13 cellular contexts compared by ENCODE assay signal in the genomic region with DNA sequence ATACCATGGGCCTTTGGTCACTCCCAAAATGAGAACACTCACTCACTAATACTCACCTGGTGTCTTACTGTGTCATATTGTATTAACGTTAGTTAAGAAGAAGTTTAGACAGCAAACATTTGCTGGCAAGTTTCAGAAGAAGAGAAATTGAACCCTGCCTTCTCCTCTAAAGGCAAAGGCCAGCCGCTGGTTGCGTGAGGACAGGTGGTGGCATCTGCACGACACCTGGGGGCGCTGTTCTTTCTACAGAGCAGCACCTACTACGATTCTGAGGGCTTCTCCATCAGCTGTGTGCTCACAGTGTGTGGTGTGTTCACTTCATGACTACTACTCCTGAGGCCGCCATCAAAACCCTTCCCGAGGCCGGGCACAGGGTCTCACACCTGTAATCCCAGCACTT. TPM values are rescaled to one million over a fixed set of nuclear protein-coding genes. Genes with fewer than 3 reads are reported as not detected.
DNase-seq lines count a peak whose midpoint lies in the region; ATAC-seq and TF ChIP-seq lines count a peak whose summit lies in the region.
"Had no signal": no experiment of that assay in that cellular context is flagged by ENCODE, and none has a peak within 500 bp of the region (broad histone marks: within the 10 kb centered on the region; RNA-seq: fewer than 3 reads in every experiment).

No MANE protein-coding gene starts in this region.

- H3K27me3 Mint-ChIP-seq in activated CD8-positive, alpha-beta T cell treated with anti-CD3 and anti-CD28 coated beads, Interleukin-2, amount 10 ng/mL, durations not matched to agents 7 days and 5 days (ENCODE audit: low read depth): no peaks in the 10 kb centered on the region
- H3K27me3 Mint-ChIP-seq in nephron progenitor cell (ENCODE audit: low read depth, poor library complexity): peaks cover 4% of the 10 kb centered on the region
- H3K27me3 Mint-ChIP-seq: B cell had no signal

- peak; percentile 40 for DNase-seq in NCI-H82 (lab: John Stamatoyannopoulos, UW)
- DNase-seq in NCI-H82 treated with DMSO at 0.1 percent for 48 hours (lab: John Stamatoyannopoulos, UW; ENCODE audit: unreplicated experiment): no peak
- no peak for DNase-seq in HFF-Myc (ENCODE audit: extremely low read depth, low read depth)
- DNase-seq in activated CD8-positive, alpha-beta T cell treated with anti-CD3 and anti-CD28 coated beads, Interleukin-2, amount 10 ng/mL, durations not matched to agents 7 days and 5 days: peak; percentile 30
- DNase-seq in nephron progenitor cell: peak; percentile 22
- DNase-seq in central memory CD4-positive, alpha-beta T cell: no peak
- no peak for DNase-seq in activated CD8-positive, alpha-beta memory T cell treated with anti-CD3 and anti-CD28 coated beads, Interleukin-2, amount 50 U/mL, for 48 hours
- DNase-seq: NCI-H2029 treated with DMSO at 0.1 percent for 48 hours had no signal

- TF ChIP-seq POLR2A in GM18505 (IDR thresholded peaks at IDR 0.05; ENCODE audit: borderline replicate concordance, extremely low read depth, insufficient read depth, insufficient read length): no peak

- CTCF ChIA-PET in activated CD8-positive, alpha-beta T cell treated with anti-CD3 and anti-CD28 coated beads, Interleukin-2, amount 10 ng/mL, durations not matched to agents 7 days and 5 days (lab: Charles Lee): no interaction called here

- H3K4me1 Mint-ChIP-seq in activated CD8-positive, alpha-beta T cell treated with anti-CD3 and anti-CD28 coated beads, Interleukin-2, amount 10 ng/mL, durations not matched to agents 7 days and 5 days (ENCODE audit: low read depth): peaks cover 2% of the 10 kb centered on the region
- H3K4me1 Mint-ChIP-seq in nephron progenitor cell: no peaks in the 10 kb centered on the region
- H3K4me1 Mint-ChIP-seq: B cell had no signal

- H3K4me3 Mint-ChIP-seq in activated CD8-positive, alpha-beta T cell treated with anti-CD3 and anti-CD28 coated beads, Interleukin-2, amount 10 ng/mL, durations not matched to agents 7 days and 5 days: no peak overlapping the region
- H3K4me3 Mint-ChIP-seq in nephron progenitor cell: no peak overlapping the region
- H3K4me3 Mint-ChIP-seq: B cell, nephron had no signal

- POLR2A ChIA-PET in activated CD8-positive, alpha-beta T cell treated with anti-CD3 and anti-CD28 coated beads, Interleukin-2, amount 10 ng/mL, durations not matched to agents 7 days and 5 days (lab: Charles Lee): no interaction called here

- no peak overlapping the region for H3K4me3 ChIP-seq in HFF-Myc (replicated peaks; ENCODE audit: low read depth, low read length)
- H3K4me3 ChIP-seq: gastroesophageal sphincter had no signal

- H3K36me3 Mint-ChIP-seq in activated CD8-positive, alpha-beta T cell treated with anti-CD3 and anti-CD28 coated beads, Interleukin-2, amount 10 ng/mL, durations not matched to agents 7 days and 5 days (ENCODE audit: low read depth): no peaks in the 10 kb centered on the region
- H3K36me3 Mint-ChIP-seq in nephron progenitor cell (ENCODE audit: low read depth): no peaks in the 10 kb centered on the region

- H3K27ac Mint-ChIP-seq in activated CD8-positive, alpha-beta T cell treated with anti-CD3 and anti-CD28 coated beads, Interleukin-2, amount 10 ng/mL, durations not matched to agents 7 days and 5 days: no peak overlapping the region
- no peak overlapping the region for H3K27ac Mint-ChIP-seq in nephron progenitor cell
- H3K27ac Mint-ChIP-seq: B cell, nephron had no signal

- no peaks in the 10 kb centered on the region for H3K9me3 Mint-ChIP-seq in activated CD8-positive, alpha-beta T cell treated with anti-CD3 and anti-CD28 coated beads, Interleukin-2, amount 10 ng/mL, durations not matched to agents 7 days and 5 days (ENCODE audit: insufficient read depth)
- no peaks in the 10 kb centered on the region for H3K9me3 Mint-ChIP-seq in nephron progenitor cell
- H3K9me3 Mint-ChIP-seq: nephron had no signal

- TF ChIP-seq CTCF in HFF-Myc (IDR thresholded peaks at IDR 0.05; ENCODE audit: low read depth, low read length, missing control alignments) (peak; percentile 37), nephron progenitor cell (IDR thresholded peaks at IDR 0.05) (peak; percentile 15)

- no peak for ATAC-seq in activated CD8-positive, alpha-beta T cell treated with anti-CD3 and anti-CD28 coated beads, Interleukin-2, amount 10 ng/mL, durations not matched to agents 7 days and 5 days
- no peak for ATAC-seq in GM18505 (IDR thresholded peaks at IDR 0.05; ENCODE audit: unreplicated experiment)
- ATAC-seq: gastroesophageal sphincter had no signal

RNA-seq across cellular contexts. Expression of a gene that starts 17.9 kb away (rescaled TPM):
- not detected for total RNA-seq in activated CD8-positive, alpha-beta T cell treated with anti-CD3 and anti-CD28 coated beads, Interleukin-2, amount 10 ng/mL, durations not matched to agents 7 days and 5 days
- total RNA-seq: B cell; T-helper 2 cell treated with Interferon-gamma antibody and Interleukin-4, amounts not matched to agents 100 ng/mL and 5 ng/mL, for 36 hours had no signal

RNA-seq across cellular contexts. Expression of a gene that starts 22.1 kb away (rescaled TPM):
- total RNA-seq in activated CD8-positive, alpha-beta T cell treated with anti-CD3 and anti-CD28 coated beads, Interleukin-2, amount 10 ng/mL, durations not matched to agents 7 days and 5 days: not detected
- total RNA-seq: B cell had no signal

Comparison
In these comparisons a context has a peak if more than half of its experiments do, and no peak if none do; other contexts are left out.
1. DNase-seq: peak in NCI-H82 (single experiment), activated CD8-positive, alpha-beta T cell treated with anti-CD3 and anti-CD28 coated beads, Interleukin-2, amount 10 ng/mL, durations not matched to agents 7 days and 5 days (single experiment) and nephron progenitor cell (single experiment); none in NCI-H82 treated with DMSO at 0.1 percent for 48 hours (single experiment), HFF-Myc (single experiment), central memory CD4-positive, alpha-beta T cell (single experiment) and activated CD8-positive, alpha-beta memory T cell treated with anti-CD3 and anti-CD28 coated beads, Interleukin-2, amount 50 U/mL, for 48 hours (single experiment).